ENCODE assay signal across 8 cellular contexts in the genomic region with DNA sequence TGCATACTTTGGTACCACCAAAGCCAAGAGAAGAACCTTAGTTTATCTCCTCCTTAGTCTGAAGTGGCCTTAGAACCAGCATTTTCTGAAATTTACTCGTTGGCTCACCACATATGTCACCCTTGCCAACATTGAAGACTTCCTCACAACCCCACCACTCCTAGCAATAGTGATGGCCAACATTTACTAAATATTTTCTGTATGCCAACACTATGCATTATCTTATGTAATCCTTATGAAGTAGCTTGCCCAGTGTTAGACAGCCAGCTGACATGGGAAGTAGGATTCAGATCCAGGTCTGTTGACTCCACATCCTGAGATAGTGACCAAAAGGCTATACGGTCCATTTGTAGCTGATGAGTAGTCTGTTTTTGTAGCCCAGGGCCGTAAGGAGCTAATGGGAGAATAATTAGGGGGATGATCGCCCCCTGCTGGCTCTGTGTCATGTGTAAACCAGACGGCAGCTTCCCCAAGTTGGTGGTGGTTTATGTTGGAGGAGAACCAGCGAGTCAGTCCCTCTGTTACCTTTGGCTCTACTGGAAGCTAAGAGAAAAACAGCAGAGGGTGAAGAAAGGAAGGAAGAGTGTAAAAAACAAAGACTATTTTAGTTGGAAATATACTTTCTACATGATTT.
DNase-seq lines count a peak whose midpoint lies in the region; ATAC-seq and TF ChIP-seq lines count a peak whose summit lies in the region.

No MANE protein-coding gene starts in this region.

- POLR2A ChIA-PET in Panc1 (lab: Charles Lee): interaction anchor here (0.6 kb wide), 1 partner anchor 343 kb away, joined by 5 read pairs; no protein-coding TSS in a partner anchor

- no peaks in the 10 kb centered on the region for H3K9me3 Mint-ChIP-seq in activated T-cell treated with anti-CD3 and anti-CD28 coated beads, Interleukin-2, amount 50 U/mL, for 72 hours

- no peak overlapping the region for H2BK5ac ChIP-seq in neuronal stem cell (ENCODE audit: low read length)

- H3K9me3 ChIP-seq in Panc1 (ENCODE audit: control insufficient read depth, insufficient read depth, low read depth, low read length): no peaks in the 10 kb centered on the region
- no peaks in the 10 kb centered on the region for H3K9me3 ChIP-seq in neuronal stem cell (replicated peaks in 1 of 2; ENCODE audit: control insufficient read depth in 2 of 2, insufficient read depth in 1 of 2, low read depth in 1 of 2, low read length in 2 of 2)
- no peaks in the 10 kb centered on the region for H3K9me3 ChIP-seq in stomach smooth muscle (ENCODE audit: control insufficient read depth in 2 of 2, low read length in 2 of 2)

- no peak overlapping the region for H2BK12ac ChIP-seq in neuronal stem cell (ENCODE audit: low read length)

- H3K4me1 ChIP-seq in ACC112 (ENCODE audit: control insufficient read depth, insufficient read depth, low read length, unreplicated experiment) (peaks cover 17% of the 10 kb centered on the region), Panc1 (ENCODE audit: control insufficient read depth, insufficient read depth, low read length) (peaks cover 3% of the 10 kb centered on the region; the same call in 1 of the 2 replicates), neuronal stem cell (ENCODE audit: control insufficient read depth in 2 of 2, insufficient read depth in 1 of 2, low read depth in 1 of 2, low read length in 2 of 2) (peaks cover 0 to 2% of the 10 kb centered on the region in 2 donors), stomach smooth muscle (ENCODE audit: control insufficient read depth, insufficient read depth, low read length) (peaks cover 33% of the 10 kb centered on the region)

- H3K27me3 ChIP-seq in ACC112 (ENCODE audit: insufficient read depth, low read length) (no peaks in the 10 kb centered on the region), Panc1 (ENCODE audit: control insufficient read depth, insufficient read depth, low read length) (no peaks in the 10 kb centered on the region), neuronal stem cell (ENCODE audit: control insufficient read depth in 3 of 3, insufficient read depth in 3 of 3, low read depth in 1 of 3, low read length in 3 of 3) (no peaks in the 10 kb centered on the region), stomach smooth muscle (ENCODE audit: control insufficient read depth in 1 of 2, insufficient read depth in 2 of 2, low read length in 2 of 2) (no peaks in the 10 kb centered on the region)

- no peak overlapping the region for H4K91ac ChIP-seq in neuronal stem cell (ENCODE audit: low read depth, low read length, poor library complexity)

- no peak overlapping the region for H2BK120ac ChIP-seq in neuronal stem cell (ENCODE audit: low read depth, low read length)

- H3K18ac ChIP-seq in neuronal stem cell (ENCODE audit: low read length): no peak overlapping the region

- H2BK15ac ChIP-seq in neuronal stem cell (ENCODE audit: low read length): no peak overlapping the region

- H3K14ac ChIP-seq in neuronal stem cell (ENCODE audit: low read length): no peak overlapping the region

- H3K4me3 Mint-ChIP-seq in activated T-cell treated with anti-CD3 and anti-CD28 coated beads, Interleukin-2, amount 50 U/mL, for 72 hours: no peak overlapping the region

- H3K4ac ChIP-seq in neuronal stem cell (ENCODE audit: low read length): no peak overlapping the region

- no peak overlapping the region for H4K8ac ChIP-seq in neuronal stem cell (ENCODE audit: low read depth, low read length)

- no peak overlapping the region for H3K4me2 ChIP-seq in neuronal stem cell (ENCODE audit: insufficient read depth, low read length, poor library complexity, severe bottlenecking)

- DNase-seq in KBM-7 (peak; percentile 81), Panc1 (ENCODE audit: low read depth, low spot score) (peak; percentile 45), fibroblast of pulmonary artery (ENCODE audit: low read depth) (peak; percentile 96), neuronal stem cell (ENCODE audit: low spot score) (peak; percentile 72)
- DNase-seq in activated T-cell treated with anti-CD3 and anti-CD28 coated beads, Interleukin-2, amount 50 U/mL, for 72 hours: peak; percentile 62 to 68

- intact Hi-C loops in Panc1 (cut with micrococcal nuclease; ENCODE audit: unreplicated experiment): no loop called here

- peak overlapping the region; percentile 10; the same call in 1 of the 2 replicates for H3K4me3 ChIP-seq in ACC112 (ENCODE audit: low read depth, low read length)
- no peak overlapping the region for H3K4me3 ChIP-seq in Panc1 (ENCODE audit: low read depth in 2 of 2, low read length in 2 of 2)
- no peak overlapping the region for H3K4me3 ChIP-seq in fibroblast of pulmonary artery (replicated peaks; ENCODE audit: low read depth, low read length)
- no peak overlapping the region for H3K4me3 ChIP-seq in neuronal stem cell (ENCODE audit: low read length in 2 of 2)
- H3K4me3 ChIP-seq in stomach smooth muscle (ENCODE audit: low read length in 2 of 2): no peak overlapping the region

- ATAC-seq in GM18870 (IDR thresholded peaks at IDR 0.05; ENCODE audit: unreplicated experiment) (peak; percentile 55), Panc1 (peak; percentile 79)
- ATAC-seq in activated T-cell treated with anti-CD3 and anti-CD28 coated beads, Interleukin-2, amount 50 U/mL, for 72 hours (replicated peaks in 1 of 2): peak; percentile 53 to 57

- H3K4me1 Mint-ChIP-seq in activated T-cell treated with anti-CD3 and anti-CD28 coated beads, Interleukin-2, amount 50 U/mL, for 72 hours (ENCODE audit: low read depth): no peaks in the 10 kb centered on the region

- CTCF ChIA-PET in Panc1 (lab: Charles Lee): interaction anchor here (0.5 to 1.5 kb wide), 7 partner anchors 8 to 600 kb away, joined by 3 to 7 read pairs (median 3); no protein-coding TSS in a partner anchor

- no peak overlapping the region for H2AK5ac ChIP-seq in neuronal stem cell (ENCODE audit: low read depth, low read length)

- no CpG with 5 or more reads among the region's 6 CpGs for WGBS in neuronal stem cell (ENCODE audit: extremely low coverage in 2 of 2, insufficient read length in 2 of 2, insufficient replicate concordance in 1 of 2), 2 donors

- BruUV-seq in Panc1 (replicated peaks; lab: Mats Ljungman, UMichigan): no TSS peak

- peaks cover 3% of the 10 kb centered on the region for H3K79me2 ChIP-seq in ACC112 (ENCODE audit: control insufficient read depth, insufficient read depth, low read length, unreplicated experiment)

- H3K27me3 Mint-ChIP-seq in activated T-cell treated with anti-CD3 and anti-CD28 coated beads, Interleukin-2, amount 50 U/mL, for 72 hours (ENCODE audit: low read depth): peaks cover 17% of the 10 kb centered on the region

- H3K36me3 ChIP-seq in ACC112 (ENCODE audit: insufficient read depth, low read length): no peaks in the 10 kb centered on the region; the same call in 1 of the 2 replicates
- no peaks in the 10 kb centered on the region; the same call in 1 of the 2 replicates for H3K36me3 ChIP-seq in Panc1 (ENCODE audit: control insufficient read depth, insufficient read depth, low read length)
- H3K36me3 ChIP-seq in neuronal stem cell (replicated peaks in 1 of 2; ENCODE audit: control insufficient read depth in 2 of 2, insufficient read depth in 2 of 2, low read length in 2 of 2): peaks cover 16 to 88% of the 10 kb centered on the region in 2 donors
- peaks cover 0 to 3% of the 10 kb centered on the region in 2 donors for H3K36me3 ChIP-seq in stomach smooth muscle (ENCODE audit: control insufficient read depth in 2 of 2, insufficient read depth in 2 of 2, low read length in 2 of 2)

- H3K36me3 Mint-ChIP-seq in activated T-cell treated with anti-CD3 and anti-CD28 coated beads, Interleukin-2, amount 50 U/mL, for 72 hours (ENCODE audit: insufficient read depth in 2 of 2): no peaks in the 10 kb centered on the region

- in situ Hi-C loops in KBM-7 (cut with MboI; ENCODE audit: low pct_unique_long_range_greater_than_20kb, low sequenced_read_pairs): no loop called here
- in situ Hi-C loops in Panc1 (cut with HindIII; ENCODE audit: low pct_unique_long_range_greater_than_20kb, low sequenced_read_pairs): no loop called here

- peak overlapping the region; percentile 82 for H3K27ac ChIP-seq in ACC112 (ENCODE audit: low read depth, low read length)
- H3K27ac ChIP-seq in Panc1 (ENCODE audit: low read length): no peak overlapping the region
- no peak overlapping the region for H3K27ac ChIP-seq in neuronal stem cell (replicated peaks; ENCODE audit: low read length)
- peak overlapping the region; percentile 87 for H3K27ac ChIP-seq in stomach smooth muscle (ENCODE audit: low read length)

- H2AFZ ChIP-seq in ACC112 (ENCODE audit: low read length, unreplicated experiment) (no peak overlapping the region), neuronal stem cell (ENCODE audit: low read length) (no peak overlapping the region)

- H3K79me1 ChIP-seq in neuronal stem cell (ENCODE audit: low read depth, low read length): no peaks in the 10 kb centered on the region

- TF ChIP-seq CTCF in Panc1 (IDR thresholded peaks at IDR 0.05): peak; percentile 84
- TF ChIP-seq CTCF in fibroblast of pulmonary artery (IDR thresholded peaks at IDR 0.05; ENCODE audit: low read length, missing control alignments): peak; percentile 80

- no peak overlapping the region for H3K9ac ChIP-seq in neuronal stem cell (ENCODE audit: low read depth, low read length, poor library complexity)
- H3K9ac ChIP-seq in stomach smooth muscle (ENCODE audit: low read length in 2 of 2): peak overlapping the region; percentile 29 to 36

- no peak overlapping the region for H3K27ac Mint-ChIP-seq in activated T-cell treated with anti-CD3 and anti-CD28 coated beads, Interleukin-2, amount 50 U/mL, for 72 hours

- H3K23ac ChIP-seq in neuronal stem cell (ENCODE audit: low read depth, low read length, poor library complexity): no peak overlapping the region

Comparison
In these comparisons a context has a peak if more than half of its experiments do, and no peak if none do; other contexts are left out.
1. H3K27ac ChIP-seq: peak in ACC112 (single experiment) and stomach smooth muscle (single experiment); none in Panc1 (single experiment) and neuronal stem cell (single experiment).
2. DNase-seq: peak in every context shown above with its lines; median percentile 96 in fibroblast of pulmonary artery; 81 in KBM-7; 72 in neuronal stem cell; 65 in activated T-cell treated with anti-CD3 and anti-CD28 coated beads, Interleukin-2, amount 50 U/mL, for 72 hours; 45 in Panc1.
3. Peak in every context shown above with its lines, with median percentiles within 50 percentile points of each other: ATAC-seq.